ENCODE assay signal across 8 cellular contexts in the genomic region with DNA sequence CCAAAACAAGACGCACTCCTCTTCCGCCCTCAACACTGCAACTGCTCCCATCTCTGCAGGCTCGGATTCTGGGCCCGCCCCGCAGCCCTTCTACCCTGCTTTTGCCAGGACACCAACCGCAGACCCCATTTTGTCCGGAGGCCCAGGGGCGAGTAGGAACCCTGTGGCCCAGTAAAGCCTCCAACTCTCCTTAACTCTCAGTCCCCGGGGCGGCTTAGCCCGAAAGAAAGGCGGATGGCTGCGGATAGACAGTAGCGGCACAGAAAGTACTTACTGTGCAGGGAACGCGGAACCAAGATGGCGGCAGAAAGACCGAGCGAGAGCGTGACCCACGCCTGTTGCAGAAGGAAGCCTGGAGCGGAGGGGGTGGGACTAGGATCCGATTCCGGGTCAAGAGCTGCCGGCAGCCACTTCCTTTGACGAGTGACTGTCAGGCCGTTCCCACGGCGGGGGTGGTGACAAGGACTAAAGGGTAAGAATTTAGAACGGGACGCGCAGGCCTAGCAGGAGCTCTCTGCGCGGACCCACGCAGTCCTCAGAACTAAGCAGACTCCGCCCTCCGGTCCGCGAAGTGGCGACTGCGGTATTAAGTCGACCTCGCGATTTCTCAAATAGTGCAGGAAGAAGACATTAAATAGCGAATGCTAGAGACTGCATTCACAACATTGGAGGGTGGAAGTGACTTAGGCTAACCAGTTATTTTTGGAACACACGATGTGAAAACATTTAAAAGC. TPM values are rescaled to one million over a fixed set of nuclear protein-coding genes. Genes with fewer than 3 reads are reported as not detected.
DNase-seq lines count a peak whose midpoint lies in the region; ATAC-seq and TF ChIP-seq lines count a peak whose summit lies in the region.

A gene (minus strand): TSS at position 311 of the 734 bp plus-strand sequence. CDS start 778 bp downstream, outside the sequence.

- DNase-seq in BJ (ENCODE audit: low read depth) (peak; percentile 95), NCI-H526 treated with DMSO at 0.1 percent for 48 hours (lab: John Stamatoyannopoulos, UW) (peak; percentile 96), coronary artery (ENCODE audit: low spot score) (peak; percentile 99), left colon (peak; percentile 98 to 99)
- peak; percentile 99 for DNase-seq in activated CD4-positive, alpha-beta T cell treated with anti-CD3 and anti-CD28 coated beads, Interleukin-2, amount 10 ng/mL, durations not matched to agents 24 days and 14 days
- peak; percentile 99 for DNase-seq in stimulated activated CD4-positive, alpha-beta T cell treated with anti-CD3 and anti-CD28 coated beads, Interleukin-1b, Interleukin-23, amount 100 ng/mL, for 48 hours

- H3K4me3 ChIP-seq in BJ (ENCODE audit: low read depth, low read length) (peak within 1 kb of the TSS; percentile 99), coronary artery (peak within 1 kb of the TSS; percentile 76)

- H3K9me3 Mint-ChIP-seq in activated CD4-positive, alpha-beta T cell treated with anti-CD3 and anti-CD28 coated beads, Interleukin-2, amount 10 ng/mL, durations not matched to agents 24 days and 14 days: no peaks in the 10 kb centered on the region

- H3K27ac ChIP-seq in coronary artery: peak within 1 kb of the TSS; percentile 84 to 94

- ATAC-seq in GM19324 (IDR thresholded peaks at IDR 0.05; ENCODE audit: low FRiP score, unreplicated experiment): peak; percentile 93
- peak; percentile 89 for ATAC-seq in HG03469 (IDR thresholded peaks at IDR 0.05; ENCODE audit: unreplicated experiment)
- ATAC-seq in left colon: peak; percentile 95

- no peaks in the 10 kb centered on the region for H3K27me3 ChIP-seq in BJ (ENCODE audit: control insufficient read depth, insufficient read depth, low read length)

- peak within 1 kb of the TSS; percentile 100 for H3K27ac Mint-ChIP-seq in activated CD4-positive, alpha-beta T cell treated with anti-CD3 and anti-CD28 coated beads, Interleukin-2, amount 10 ng/mL, durations not matched to agents 24 days and 14 days

- H3K4me1 Mint-ChIP-seq in activated CD4-positive, alpha-beta T cell treated with anti-CD3 and anti-CD28 coated beads, Interleukin-2, amount 10 ng/mL, durations not matched to agents 24 days and 14 days: peaks cover 43% of the 10 kb centered on the region

- peaks cover 5% of the 10 kb centered on the region for H3K36me3 ChIP-seq in BJ (ENCODE audit: control insufficient read depth, insufficient read depth, low read length)

- peak within 1 kb of the TSS; percentile 99 for H3K4me3 Mint-ChIP-seq in activated CD4-positive, alpha-beta T cell treated with anti-CD3 and anti-CD28 coated beads, Interleukin-2, amount 10 ng/mL, durations not matched to agents 24 days and 14 days

- H3K36me3 Mint-ChIP-seq in activated CD4-positive, alpha-beta T cell treated with anti-CD3 and anti-CD28 coated beads, Interleukin-2, amount 10 ng/mL, durations not matched to agents 24 days and 14 days (ENCODE audit: low read depth): peaks cover 72% of the 10 kb centered on the region

- no peaks in the 10 kb centered on the region for H3K27me3 Mint-ChIP-seq in activated CD4-positive, alpha-beta T cell treated with anti-CD3 and anti-CD28 coated beads, Interleukin-2, amount 10 ng/mL, durations not matched to agents 24 days and 14 days

- intact Hi-C loops in activated CD4-positive, alpha-beta T cell treated with anti-CD3 and anti-CD28 coated beads, Interleukin-2, amount 10 ng/mL, durations not matched to agents 24 days and 14 days (cut with micrococcal nuclease): loop anchor here (1.0 to 2.0 kb wide), 5 partner anchors 27 to 257 kb away; a partner anchor contains a TSS
- intact Hi-C loops in left colon (cut with DNase I, micrococcal nuclease): loop anchor here in 1 of 2 donors (10.0 kb wide), 1 partner anchor 80 kb away; a partner anchor contains a TSS

- TF ChIP-seq CTCF in BJ (IDR thresholded peaks at IDR 0.05; ENCODE audit: insufficient read depth, low read depth, low read length) (no peak), coronary artery (IDR thresholded peaks at IDR 0.05) (no peak)

- CTCF ChIA-PET in BJ (lab: Yijun Ruan, JAX): interaction anchor here (0.7 to 1.4 kb wide), 5 partner anchors 11 to 570 kb away, joined by 3 to 4 read pairs (median 3); no protein-coding TSS in a partner anchor

- POLR2A ChIA-PET in BJ (lab: Charles Lee): interaction anchor here (0.5 to 1.0 kb wide), 7 partner anchors 15 to 423 kb away, joined by 3 to 16 read pairs (median 3); a partner anchor contains a TSS

RNA-seq across cellular contexts. Expression of the gene that starts here (rescaled TPM):
- 678 and 921 TPM in 2 replicates for polyA plus RNA-seq in BJ (2011; rRNA removed)
- 233 and 521 TPM in 2 replicates for polyA minus RNA-seq in BJ (2011; rRNA and poly(A)+ RNA removed)
- total RNA-seq in activated CD4-positive, alpha-beta T cell treated with anti-CD3 and anti-CD28 coated beads, Interleukin-2, amount 10 ng/mL, durations not matched to agents 24 days and 14 days: 1,041 and 1,057 TPM in 2 replicates
- total RNA-seq in left colon: 100 to 1,000 TPM; 617 to 625 TPM

Comparison
In these comparisons a context has a peak if more than half of its experiments do, and no peak if none do; other contexts are left out.
1. Peak in every context shown above with its lines: DNase-seq, ATAC-seq, H3K4me3 ChIP-seq and H3K27ac ChIP-seq.